In genomic region chr16:89187337-89188063, GRCh38 we compare ENCODE assay signal across 10 cellular contexts. TPM values are rescaled to one million over a fixed set of nuclear protein-coding genes. Genes with fewer than 3 reads are reported as not detected.
DNase-seq lines count a peak whose midpoint lies in the region; ATAC-seq lines count a peak whose summit lies in the region.
"Had no signal": no experiment of that assay in that cellular context is flagged by ENCODE, and none has a peak within 500 bp of the region (broad histone marks: within the 10 kb centered on the region; RNA-seq: fewer than 3 reads in every experiment).

No MANE protein-coding gene starts in this region.

- H3K27ac Mint-ChIP-seq in activated naive CD8-positive, alpha-beta T cell treated with anti-CD3 and anti-CD28 coated beads, Interleukin-2, amount 50 U/mL, for 24 hours, result no peak overlapping the region
- no peak overlapping the region for H3K27ac Mint-ChIP-seq in natural killer cell treated with Interleukin-12 subunit alpha and Interleukin-12 subunit beta and Interleukin-15 and Interleukin-18, amount 100 ng/mL, for 72 hours

- no peaks in the 10 kb centered on the region for H3K9me3 ChIP-seq in Karpas-422 (ENCODE audit: low read length)

- H3K4me1 Mint-ChIP-seq in activated naive CD8-positive, alpha-beta T cell treated with anti-CD3 and anti-CD28 coated beads, Interleukin-2, amount 50 U/mL, for 24 hours, result no peaks in the 10 kb centered on the region
- H3K4me1 Mint-ChIP-seq in natural killer cell treated with Interleukin-12 subunit alpha and Interleukin-12 subunit beta and Interleukin-15 and Interleukin-18, amount 100 ng/mL, for 72 hours (ENCODE audit: low read depth in 2 of 2), result no peaks in the 10 kb centered on the region

- no peaks in the 10 kb centered on the region for H3K36me3 Mint-ChIP-seq in activated naive CD8-positive, alpha-beta T cell treated with anti-CD3 and anti-CD28 coated beads, Interleukin-2, amount 50 U/mL, for 24 hours (ENCODE audit: low read depth)
- no peaks in the 10 kb centered on the region for H3K36me3 Mint-ChIP-seq in natural killer cell treated with Interleukin-12 subunit alpha and Interleukin-12 subunit beta and Interleukin-15 and Interleukin-18, amount 100 ng/mL, for 72 hours

- H3K4me1 ChIP-seq in Karpas-422 (ENCODE audit: low read length), result no peaks in the 10 kb centered on the region
- H3K4me1 ChIP-seq: SJCRH30 had no signal

- DNase-seq in DMS53 (lab: John Stamatoyannopoulos, UW), result peak; percentile 65
- no peak for DNase-seq in DMS53 treated with DMSO at 0.1 percent for 48 hours (lab: John Stamatoyannopoulos, UW; ENCODE audit: unreplicated experiment)
- peak; percentile 66 for DNase-seq in Karpas-422
- DNase-seq in activated naive CD8-positive, alpha-beta T cell treated with anti-CD3 and anti-CD28 coated beads, Interleukin-2, amount 50 U/mL, for 24 hours, result peak; percentile 49
- DNase-seq in natural killer cell treated with Interleukin-12 subunit alpha and Interleukin-12 subunit beta and Interleukin-15 and Interleukin-18, amount 100 ng/mL, for 72 hours (ENCODE audit: low spot score), result no peak
- no peak for DNase-seq in NCI-H510A treated with DMSO at 0.1 percent for 48 hours (lab: John Stamatoyannopoulos, UW)
- no peak for DNase-seq in SHP77 treated with DMSO at 0.1 percent for 48 hours (lab: John Stamatoyannopoulos, UW)
- DNase-seq: SJCRH30 had no signal

- H4K20me1 ChIP-seq in Karpas-422 (ENCODE audit: insufficient read depth, low read depth, low read length), result no peaks in the 10 kb centered on the region

- no peaks in the 10 kb centered on the region for H3K9me3 Mint-ChIP-seq in activated naive CD8-positive, alpha-beta T cell treated with anti-CD3 and anti-CD28 coated beads, Interleukin-2, amount 50 U/mL, for 24 hours
- H3K9me3 Mint-ChIP-seq in natural killer cell treated with Interleukin-12 subunit alpha and Interleukin-12 subunit beta and Interleukin-15 and Interleukin-18, amount 100 ng/mL, for 72 hours, result no peaks in the 10 kb centered on the region

- H3K36me3 ChIP-seq in Karpas-422 (ENCODE audit: insufficient read depth, low read length), result no peaks in the 10 kb centered on the region

- H3K79me2 ChIP-seq in Karpas-422 (ENCODE audit: low read length), result no peaks in the 10 kb centered on the region

- H3K9me2 ChIP-seq in Karpas-422 (replicated peaks; ENCODE audit: insufficient read depth, low read length), result no peaks in the 10 kb centered on the region

- no peak overlapping the region for H3K27ac ChIP-seq in Karpas-422 (ENCODE audit: low read length)
- H3K27ac ChIP-seq: 22Rv1, SJCRH30 had no signal

- H3K4me3 Mint-ChIP-seq in activated naive CD8-positive, alpha-beta T cell treated with anti-CD3 and anti-CD28 coated beads, Interleukin-2, amount 50 U/mL, for 24 hours, result no peak overlapping the region
- H3K4me3 Mint-ChIP-seq in natural killer cell treated with Interleukin-12 subunit alpha and Interleukin-12 subunit beta and Interleukin-15 and Interleukin-18, amount 100 ng/mL, for 72 hours, result no peak overlapping the region

- H3K9ac ChIP-seq in Karpas-422 (ENCODE audit: low read length), result no peak overlapping the region

- no peaks in the 10 kb centered on the region for H3K27me3 Mint-ChIP-seq in activated naive CD8-positive, alpha-beta T cell treated with anti-CD3 and anti-CD28 coated beads, Interleukin-2, amount 50 U/mL, for 24 hours
- H3K27me3 Mint-ChIP-seq in natural killer cell treated with Interleukin-12 subunit alpha and Interleukin-12 subunit beta and Interleukin-15 and Interleukin-18, amount 100 ng/mL, for 72 hours, result no peaks in the 10 kb centered on the region

- ATAC-seq in activated naive CD8-positive, alpha-beta T cell treated with anti-CD3 and anti-CD28 coated beads, Interleukin-2, amount 50 U/mL, for 24 hours, result peak; percentile 57
- peak; percentile 39 to 55 for ATAC-seq in natural killer cell treated with Interleukin-12 subunit alpha and Interleukin-12 subunit beta and Interleukin-15 and Interleukin-18, amount 100 ng/mL, for 72 hours
- ATAC-seq in HG03108 (IDR thresholded peaks at IDR 0.05; ENCODE audit: unreplicated experiment), result no peak

- no peak overlapping the region for H3K4me3 ChIP-seq in Karpas-422 (ENCODE audit: low read length)
- H3K4me3 ChIP-seq: SJCRH30 had no signal

- no peak overlapping the region for H3K4me2 ChIP-seq in Karpas-422 (ENCODE audit: low read depth, low read length, poor library complexity, severe bottlenecking)

- no peak overlapping the region for H2AFZ ChIP-seq in Karpas-422 (ENCODE audit: low read length)

- H3K27me3 ChIP-seq in Karpas-422 (ENCODE audit: low read length), result no peaks in the 10 kb centered on the region
- H3K27me3 ChIP-seq: SJCRH30 had no signal

RNA-seq across cellular contexts. Expression of gene SLC22A31, which starts 12.8 kb away (rescaled TPM):
- not detected in 2 replicates for total RNA-seq in Karpas-422 (2014; rRNA removed; shearing (Covaris generic); ENCODE audit: low replicate concordance)
- total RNA-seq in natural killer cell treated with Interleukin-12 subunit alpha and Interleukin-12 subunit beta and Interleukin-15 and Interleukin-18, amount 100 ng/mL, for 72 hours, result 1 to 10 TPM in 1 of 2 donors, under 1 TPM in 1; 0.53 to 1.2 TPM
- total RNA-seq: SJCRH30 had no signal

RNA-seq across cellular contexts. Expression of gene CDH15, which starts 16.0 kb away (rescaled TPM):
- total RNA-seq in Karpas-422 (2014; rRNA removed; shearing (Covaris generic); ENCODE audit: low replicate concordance), result 0.11 TPM in 1 of 2 replicates, not detected in the other
- not detected for total RNA-seq in natural killer cell treated with Interleukin-12 subunit alpha and Interleukin-12 subunit beta and Interleukin-15 and Interleukin-18, amount 100 ng/mL, for 72 hours

RNA-seq across cellular contexts. Expression of gene ZNF778, which starts 30.0 kb away (rescaled TPM):
- total RNA-seq in Karpas-422 (2014; rRNA removed; shearing (Covaris generic); ENCODE audit: low replicate concordance), result 2.7 and 2.8 TPM in 2 replicates
- total RNA-seq in natural killer cell treated with Interleukin-12 subunit alpha and Interleukin-12 subunit beta and Interleukin-15 and Interleukin-18, amount 100 ng/mL, for 72 hours, result 10 to 100 TPM in 1 of 2 donors, 1 to 10 TPM in 1; 7.5 to 23.3 TPM

Comparison
In these comparisons a context has a peak if more than half of its experiments do, and no peak if none do; other contexts are left out.
1. DNase-seq: peak in DMS53 (single experiment), Karpas-422 (single experiment) and activated naive CD8-positive, alpha-beta T cell treated with anti-CD3 and anti-CD28 coated beads, Interleukin-2, amount 50 U/mL, for 24 hours (single experiment); none in DMS53 treated with DMSO at 0.1 percent for 48 hours (single experiment), natural killer cell treated with Interleukin-12 subunit alpha and Interleukin-12 subunit beta and Interleukin-15 and Interleukin-18, amount 100 ng/mL, for 72 hours (single experiment), NCI-H510A treated with DMSO at 0.1 percent for 48 hours (single experiment) and SHP77 treated with DMSO at 0.1 percent for 48 hours (single experiment).